In the genomic region with DNA sequence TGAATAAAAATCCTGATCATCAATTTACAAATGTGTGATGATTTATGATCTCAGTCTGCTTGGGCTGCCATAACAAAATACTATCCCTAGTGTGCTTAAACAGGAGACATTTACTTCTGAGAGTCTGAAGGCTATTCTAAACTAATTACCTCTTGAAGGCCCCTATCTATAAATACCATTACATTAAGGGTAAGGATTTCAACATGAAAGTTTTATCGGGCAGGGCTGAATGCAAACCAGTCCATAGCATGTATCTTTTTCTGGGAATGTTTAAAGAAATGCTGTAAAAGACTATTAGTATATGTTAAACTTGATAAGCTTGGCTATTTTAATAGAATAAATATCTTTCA, we compare ENCODE assay signal across 1 cellular context.
TF ChIP-seq lines count a peak whose summit lies in the region.

No MANE protein-coding gene starts in this region.

TF ChIP-seq in GM23338, 12 proteins besides CTCF, POLR2A, EP300 and RAD21 (continued from another document):
- TF ChIP-seq, protein P1, sequence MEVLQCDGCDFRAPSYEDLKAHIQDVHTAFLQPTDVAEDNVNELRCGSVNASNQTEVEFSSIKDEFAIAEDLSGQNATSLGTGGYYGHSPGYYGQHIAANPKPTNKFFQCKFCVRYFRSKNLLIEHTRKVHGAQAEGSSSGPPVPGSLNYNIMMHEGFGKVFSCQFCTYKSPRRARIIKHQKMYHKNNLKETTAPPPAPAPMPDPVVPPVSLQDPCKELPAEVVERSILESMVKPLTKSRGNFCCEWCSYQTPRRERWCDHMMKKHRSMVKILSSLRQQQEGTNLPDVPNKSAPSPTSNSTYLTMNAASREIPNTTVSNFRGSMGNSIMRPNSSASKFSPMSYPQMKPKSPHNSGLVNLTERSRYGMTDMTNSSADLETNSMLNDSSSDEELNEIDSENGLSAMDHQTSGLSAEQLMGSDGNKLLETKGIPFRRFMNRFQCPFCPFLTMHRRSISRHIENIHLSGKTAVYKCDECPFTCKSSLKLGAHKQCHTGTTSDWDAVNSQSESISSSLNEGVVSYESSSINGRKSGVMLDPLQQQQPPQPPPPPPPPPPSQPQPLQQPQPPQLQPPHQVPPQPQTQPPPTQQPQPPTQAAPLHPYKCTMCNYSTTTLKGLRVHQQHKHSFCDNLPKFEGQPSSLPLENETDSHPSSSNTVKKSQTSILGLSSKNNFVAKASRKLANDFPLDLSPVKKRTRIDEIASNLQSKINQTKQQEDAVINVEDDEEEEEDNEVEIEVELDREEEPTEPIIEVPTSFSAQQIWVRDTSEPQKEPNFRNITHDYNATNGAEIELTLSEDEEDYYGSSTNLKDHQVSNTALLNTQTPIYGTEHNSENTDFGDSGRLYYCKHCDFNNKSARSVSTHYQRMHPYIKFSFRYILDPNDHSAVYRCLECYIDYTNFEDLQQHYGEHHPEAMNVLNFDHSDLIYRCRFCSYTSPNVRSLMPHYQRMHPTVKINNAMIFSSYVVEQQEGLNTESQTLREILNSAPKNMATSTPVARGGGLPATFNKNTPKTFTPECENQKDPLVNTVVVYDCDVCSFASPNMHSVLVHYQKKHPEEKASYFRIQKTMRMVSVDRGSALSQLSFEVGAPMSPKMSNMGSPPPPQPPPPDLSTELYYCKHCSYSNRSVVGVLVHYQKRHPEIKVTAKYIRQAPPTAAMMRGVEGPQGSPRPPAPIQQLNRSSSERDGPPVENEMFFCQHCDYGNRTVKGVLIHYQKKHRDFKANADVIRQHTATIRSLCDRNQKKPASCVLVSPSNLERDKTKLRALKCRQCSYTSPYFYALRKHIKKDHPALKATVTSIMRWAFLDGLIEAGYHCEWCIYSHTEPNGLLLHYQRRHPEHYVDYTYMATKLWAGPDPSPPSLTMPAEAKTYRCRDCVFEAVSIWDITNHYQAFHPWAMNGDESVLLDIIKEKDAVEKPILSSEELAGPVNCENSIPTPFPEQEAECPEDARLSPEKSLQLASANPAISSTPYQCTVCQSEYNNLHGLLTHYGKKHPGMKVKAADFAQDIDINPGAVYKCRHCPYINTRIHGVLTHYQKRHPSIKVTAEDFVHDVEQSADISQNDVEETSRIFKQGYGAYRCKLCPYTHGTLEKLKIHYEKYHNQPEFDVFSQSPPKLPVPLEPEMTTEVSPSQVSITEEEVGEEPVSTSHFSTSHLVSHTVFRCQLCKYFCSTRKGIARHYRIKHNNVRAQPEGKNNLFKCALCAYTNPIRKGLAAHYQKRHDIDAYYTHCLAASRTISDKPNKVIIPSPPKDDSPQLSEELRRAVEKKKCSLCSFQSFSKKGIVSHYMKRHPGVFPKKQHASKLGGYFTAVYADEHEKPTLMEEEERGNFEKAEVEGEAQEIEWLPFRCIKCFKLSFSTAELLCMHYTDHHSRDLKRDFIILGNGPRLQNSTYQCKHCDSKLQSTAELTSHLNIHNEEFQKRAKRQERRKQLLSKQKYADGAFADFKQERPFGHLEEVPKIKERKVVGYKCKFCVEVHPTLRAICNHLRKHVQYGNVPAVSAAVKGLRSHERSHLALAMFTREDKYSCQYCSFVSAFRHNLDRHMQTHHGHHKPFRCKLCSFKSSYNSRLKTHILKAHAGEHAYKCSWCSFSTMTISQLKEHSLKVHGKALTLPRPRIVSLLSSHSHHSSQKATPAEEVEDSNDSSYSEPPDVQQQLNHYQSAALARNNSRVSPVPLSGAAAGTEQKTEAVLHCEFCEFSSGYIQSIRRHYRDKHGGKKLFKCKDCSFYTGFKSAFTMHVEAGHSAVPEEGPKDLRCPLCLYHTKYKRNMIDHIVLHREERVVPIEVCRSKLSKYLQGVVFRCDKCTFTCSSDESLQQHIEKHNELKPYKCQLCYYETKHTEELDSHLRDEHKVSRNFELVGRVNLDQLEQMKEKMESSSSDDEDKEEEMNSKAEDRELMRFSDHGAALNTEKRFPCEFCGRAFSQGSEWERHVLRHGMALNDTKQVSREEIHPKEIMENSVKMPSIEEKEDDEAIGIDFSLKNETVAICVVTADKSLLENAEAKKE (CRISPR knock-in tag; IDR thresholded peaks at IDR 0.05) = no peak
- TF ChIP-seq REST (IDR thresholded peaks at IDR 0.05; ENCODE audit: unreplicated experiment) (no peak), JUNB (IDR thresholded peaks at IDR 0.05; ENCODE audit: unreplicated experiment) (no peak), STAT1 (IDR thresholded peaks at IDR 0.05; ENCODE audit: unreplicated experiment) (no peak), ZNF114 (CRISPR knock-in tag; IDR thresholded peaks at IDR 0.05) (no peak)
